Comparison of ENCODE assay signal across 20 cellular contexts in the genomic region with DNA sequence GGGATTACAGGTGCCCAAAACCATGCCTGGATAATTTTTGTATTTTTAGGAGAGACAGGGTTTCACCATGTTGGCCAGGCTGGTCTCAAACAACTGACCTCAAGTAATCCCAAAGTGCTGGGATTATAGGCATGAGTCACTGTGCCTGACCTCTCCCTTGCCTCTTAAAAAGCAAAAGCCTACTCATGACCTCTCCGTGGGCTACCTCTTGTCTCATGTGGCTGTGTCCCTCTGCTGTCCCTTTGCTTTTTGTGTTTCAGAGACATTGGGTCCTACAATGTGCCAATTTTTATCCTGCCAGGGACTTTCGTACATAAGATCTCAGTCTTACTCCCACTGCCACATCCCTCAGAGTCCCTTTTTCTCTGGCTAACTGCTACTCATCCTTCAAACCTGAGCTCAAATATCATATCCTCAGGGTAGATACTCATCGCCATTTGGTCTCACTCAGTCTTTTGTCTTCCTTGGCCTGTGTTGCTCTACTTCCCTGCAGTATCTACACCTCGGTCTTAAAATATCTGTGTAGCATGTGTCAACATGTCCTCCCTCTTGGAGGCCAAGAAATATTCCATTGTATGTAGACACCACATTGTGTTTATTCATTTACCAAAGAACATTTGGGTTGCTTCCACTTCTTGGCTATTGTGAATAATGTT.
DNase-seq lines count a peak whose midpoint lies in the region; ATAC-seq, FAIRE-seq and TF ChIP-seq lines count a peak whose summit lies in the region.
"Had no signal": no experiment of that assay in that cellular context is flagged by ENCODE, and none has a peak within 500 bp of the region (broad histone marks: within the 10 kb centered on the region; RNA-seq: fewer than 3 reads in every experiment).

No MANE protein-coding gene starts in this region.

- CTCF ChIA-PET in mammary epithelial cell (lab: Charles Lee; ENCODE audit: low non-redundant PET), result interaction anchor here (0.6 kb wide), 1 partner anchor 13 kb away, joined by 4 read pairs; no protein-coding TSS in a partner anchor

- H3K9me3 ChIP-seq in mammary epithelial cell (replicated peaks; ENCODE audit: insufficient read depth, low read length) (no peaks in the 10 kb centered on the region), heart left ventricle (no peaks in the 10 kb centered on the region)
- H3K9me3 ChIP-seq: gastroesophageal sphincter had no signal

- peak; percentile 45 for DNase-seq in ELR (ENCODE audit: low read depth)
- DNase-seq in M059J (ENCODE audit: low read depth), result peak; percentile 67
- DNase-seq in mammary epithelial cell, result peak; percentile 98
- DNase-seq in myocyte (ENCODE audit: low read depth), result peak; percentile 22
- no peak for DNase-seq in activated CD8-positive, alpha-beta memory T cell treated with anti-CD3 and anti-CD28 coated beads for 24 hours
- no peak for DNase-seq in ecto neural progenitor cell (ENCODE audit: low spot score)
- no peak for DNase-seq in heart left ventricle
- DNase-seq in GM19239 (ENCODE audit: insufficient read length, low spot score), result no peak
- DNase-seq: activated CD4-positive, alpha-beta T cell treated with anti-CD3 and anti-CD28 coated beads for 4 hours; DMS 273 treated with DMSO at 0.1 percent for 48 hours; GF-D8; left cardiac atrium; NCI-H1930; NCI-H446 treated with DMSO at 0.1 percent for 48 hours; RPMI8226; stimulated activated CD4-positive, alpha-beta T cell treated with anti-CD3 and anti-CD28 coated beads, Interleukin-12 subunit alpha, Interleukin-12 subunit beta, amount 100 ng/mL, for 4 hours; stimulated activated CD8-positive, alpha-beta memory T cell treated with anti-CD3 and anti-CD28 coated beads, Interleukin-4, amount 100 ng/mL, for 48 hours; substantia nigra; SW 1271 had no signal

- no peak for FAIRE-seq in GM19239 (lab: Jason Lieb, UNC)

- peak overlapping the region; percentile 15 for H2AFZ ChIP-seq in mammary epithelial cell (ENCODE audit: low read depth, low read length)

- peak overlapping the region; percentile 33 for H3K4me2 ChIP-seq in mammary epithelial cell (ENCODE audit: insufficient read depth, low read depth, low read length)

- H3K27me3 ChIP-seq in mammary epithelial cell (ENCODE audit: insufficient read depth, low read length) (no peaks in the 10 kb centered on the region), heart left ventricle (no peaks in the 10 kb centered on the region)
- H3K27me3 ChIP-seq: gastroesophageal sphincter had no signal

- peak overlapping the region; percentile 44 for H3K9ac ChIP-seq in mammary epithelial cell (ENCODE audit: insufficient read depth, low read length)

- no peaks in the 10 kb centered on the region for H3K36me3 ChIP-seq in mammary epithelial cell (ENCODE audit: insufficient read depth, low read length)
- H3K36me3 ChIP-seq in heart left ventricle, result no peaks in the 10 kb centered on the region
- H3K36me3 ChIP-seq: gastroesophageal sphincter had no signal

- dilution Hi-C loops in mammary epithelial cell (cut with HindIII; ENCODE audit: low sequenced_read_pairs), result loop anchor here (5.0 to 10.0 kb wide), 3 partner anchors 92 to 515 kb away; no protein-coding TSS in a partner anchor

- no peaks in the 10 kb centered on the region for H4K20me1 ChIP-seq in mammary epithelial cell (ENCODE audit: insufficient read depth, low read length)

- TSS peak; percentile 71 for BruUV-seq in mammary epithelial cell (replicated peaks; lab: Mats Ljungman, UMichigan)

- H3K27ac ChIP-seq in mammary epithelial cell (ENCODE audit: insufficient read depth, low read depth, low read length) (peak overlapping the region; percentile 92), heart left ventricle (no peak overlapping the region)

- H3K79me2 ChIP-seq in mammary epithelial cell (ENCODE audit: insufficient read depth, low read length), result no peaks in the 10 kb centered on the region

- in situ Hi-C loops in mammary epithelial cell (cut with MboI; ENCODE audit: low sequenced_read_pairs in 2 of 2), result loop anchor here in 1 of 2 donors (10.0 kb wide), 2 partner anchors 95 to 465 kb away; a partner anchor contains a TSS

- TF ChIP-seq CTCF in mammary epithelial cell (conservative IDR thresholded peaks at IDR 0.05 in 1 of 2, IDR thresholded peaks at IDR 0.05 in 1 of 2; ENCODE audit: extremely low read depth in 1 of 2, insufficient read depth in 1 of 2, low read depth in 1 of 2, low read length in 2 of 2), result no peak
- no peak for TF ChIP-seq CTCF in heart left ventricle (IDR thresholded peaks at IDR 0.05)

- TF ChIP-seq POLR2A in heart left ventricle (IDR thresholded peaks at IDR 0.05), result no peak

- 3% methylated on average over 4 of the region's 4 CpGs for WGBS in mammary epithelial cell (ENCODE audit: low coverage, missing lambda C conversion rate)
- WGBS in heart left ventricle, 4 donors, result 81 to 88% (median 85%) methylated on average over 4 of the region's 4 CpGs

- H3K4me1 ChIP-seq in mammary epithelial cell (ENCODE audit: insufficient read depth, low read length), result peaks cover 32% of the 10 kb centered on the region
- H3K4me1 ChIP-seq in heart left ventricle, result peaks cover 0 to 19% (median 5%) of the 10 kb centered on the region in 12 donors

- no peak for ATAC-seq in heart left ventricle
- ATAC-seq: gastroesophageal sphincter, left cardiac atrium had no signal

- intact Hi-C loops in mammary epithelial cell (cut with micrococcal nuclease), result no loop called here
- intact Hi-C loops in heart left ventricle (cut with DNase I), result loop anchor here in 7 of 10 donors (10.0 kb wide), 7 partner anchors 85 to 465 kb away; a partner anchor contains a TSS

- H3K4me3 ChIP-seq in mammary epithelial cell (replicated peaks in 1 of 3; ENCODE audit: insufficient read depth in 1 of 3, low read depth in 2 of 3, low read length in 3 of 3), result no peak overlapping the region
- H3K4me3 ChIP-seq in heart left ventricle, result no peak overlapping the region
- H3K4me3 ChIP-seq: gastroesophageal sphincter had no signal

Comparison
In these comparisons a context has a peak if more than half of its experiments do, and no peak if none do; other contexts are left out.
1. DNase-seq: peak in ELR (single experiment), M059J (single experiment), mammary epithelial cell (single experiment) and myocyte (single experiment); none in activated CD8-positive, alpha-beta memory T cell treated with anti-CD3 and anti-CD28 coated beads for 24 hours (single experiment), ecto neural progenitor cell (single experiment), heart left ventricle (0 of 5) and GM19239 (single experiment).